ENCODE assay signal across 12 cellular contexts in the genomic region with DNA sequence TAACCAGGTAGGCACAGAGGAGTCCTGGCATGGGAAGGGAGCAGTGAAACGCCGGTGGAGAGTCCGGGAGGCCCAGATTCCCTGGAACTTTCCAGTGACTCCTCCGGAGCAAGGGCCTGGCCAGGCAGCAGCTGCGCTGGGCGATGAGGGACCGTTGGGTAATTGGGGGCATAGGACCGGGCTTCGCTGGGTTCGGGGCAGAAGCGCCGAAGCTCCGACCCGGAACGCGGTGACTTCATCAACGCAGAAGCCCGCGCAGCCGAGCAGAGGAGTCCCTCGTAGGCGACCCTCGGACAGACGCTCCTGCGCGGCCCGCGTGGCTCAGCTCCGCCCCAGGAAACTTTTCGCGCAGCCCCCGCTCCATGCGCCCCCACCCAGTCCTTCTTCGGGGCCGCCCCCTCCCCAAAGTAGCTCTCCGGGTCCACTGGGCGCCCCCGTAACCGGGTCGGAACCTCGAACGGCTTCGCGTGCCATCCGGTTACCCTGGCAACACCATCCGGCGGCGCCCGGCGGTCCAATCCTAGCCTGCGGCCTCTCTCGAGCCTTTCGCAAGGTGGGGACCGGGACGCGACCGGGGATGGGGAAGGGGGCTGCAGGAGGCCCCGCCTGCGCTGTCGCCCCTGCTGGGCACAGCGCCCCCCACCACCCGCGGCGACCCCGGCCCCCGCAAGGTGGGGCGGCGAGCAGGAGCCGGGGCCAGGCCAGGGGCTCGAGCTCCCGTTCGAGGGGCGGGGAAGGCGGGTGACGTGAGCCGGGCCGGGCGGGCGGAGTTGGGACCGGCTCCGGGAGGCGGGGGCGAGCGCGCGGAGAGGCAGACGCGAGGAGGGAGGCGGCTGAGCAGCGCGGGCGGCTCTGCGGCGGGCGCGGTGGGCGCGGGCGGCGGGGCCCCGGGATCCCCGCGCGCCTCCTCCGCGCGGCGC. TPM values are rescaled to one million over a fixed set of nuclear protein-coding genes. Genes with fewer than 3 reads are reported as not detected.
DNase-seq lines count a peak whose midpoint lies in the region; ATAC-seq and TF ChIP-seq lines count a peak whose summit lies in the region.
"Had no signal": no experiment of that assay in that cellular context is flagged by ENCODE, and none has a peak within 500 bp of the region (broad histone marks: within the 10 kb centered on the region; RNA-seq: fewer than 3 reads in every experiment).

A gene with protein sequence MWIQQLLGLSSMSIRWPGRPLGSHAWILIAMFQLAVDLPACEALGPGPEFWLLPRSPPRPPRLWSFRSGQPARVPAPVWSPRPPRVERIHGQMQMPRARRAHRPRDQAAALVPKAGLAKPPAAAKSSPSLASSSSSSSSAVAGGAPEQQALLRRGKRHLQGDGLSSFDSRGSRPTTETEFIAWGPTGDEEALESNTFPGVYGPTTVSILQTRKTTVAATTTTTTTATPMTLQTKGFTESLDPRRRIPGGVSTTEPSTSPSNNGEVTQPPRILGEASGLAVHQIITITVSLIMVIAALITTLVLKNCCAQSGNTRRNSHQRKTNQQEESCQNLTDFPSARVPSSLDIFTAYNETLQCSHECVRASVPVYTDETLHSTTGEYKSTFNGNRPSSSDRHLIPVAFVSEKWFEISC (plus strand): TSS at position 814 of the 920 bp plus-strand sequence. CDS start 817 bp downstream, outside the sequence.

- CTCF ChIA-PET in Caco-2 (lab: Charles Lee): no interaction called here

- peaks cover 0 to 38% (median 23%) of the 10 kb centered on the region in 6 donors for H3K4me1 ChIP-seq in spleen
- H3K4me1 ChIP-seq in Caco-2: no peaks in the 10 kb centered on the region

- BruUV-seq in Caco-2 (replicated peaks; lab: Mats Ljungman, UMichigan): no TSS peak

- H3K27me3 Mint-ChIP-seq in activated naive CD8-positive, alpha-beta T cell treated with anti-CD3 and anti-CD28 coated beads, Interleukin-2, amount 10 ng/mL, durations not matched to agents 7 days and 5 days: peaks cover 31% of the 10 kb centered on the region
- peaks cover 4% of the 10 kb centered on the region for H3K27me3 Mint-ChIP-seq in Caco-2 (ENCODE audit: insufficient read depth, unreplicated experiment)

- H3K4me3 ChIP-seq in spleen: peak within 1 kb of the TSS in 6 of 8 donors; percentile 15 to 62 (median 35)
- H3K4me3 ChIP-seq in Caco-2 (ENCODE audit: low read depth, low read length): no peak within 1 kb of the TSS

- no peaks in the 10 kb centered on the region for H3K9me3 Mint-ChIP-seq in activated naive CD8-positive, alpha-beta T cell treated with anti-CD3 and anti-CD28 coated beads, Interleukin-2, amount 10 ng/mL, durations not matched to agents 7 days and 5 days
- no peaks in the 10 kb centered on the region for H3K9me3 Mint-ChIP-seq in Caco-2 (ENCODE audit: unreplicated experiment)

- peak within 1 kb of the TSS in 2 of 8 donors; percentile 37 to 48 for H3K27ac ChIP-seq in spleen

- peak within 1 kb of the TSS; percentile 42 for H3K27ac Mint-ChIP-seq in activated naive CD8-positive, alpha-beta T cell treated with anti-CD3 and anti-CD28 coated beads, Interleukin-2, amount 10 ng/mL, durations not matched to agents 7 days and 5 days
- no peak within 1 kb of the TSS for H3K27ac Mint-ChIP-seq in Caco-2 (ENCODE audit: unreplicated experiment)

- H3K9me3 ChIP-seq in spleen (no peaks in the 10 kb centered on the region), Caco-2 (no peaks in the 10 kb centered on the region)

- no peaks in the 10 kb centered on the region for H3K36me3 Mint-ChIP-seq in activated naive CD8-positive, alpha-beta T cell treated with anti-CD3 and anti-CD28 coated beads, Interleukin-2, amount 10 ng/mL, durations not matched to agents 7 days and 5 days
- H3K36me3 Mint-ChIP-seq in Caco-2 (ENCODE audit: insufficient read depth, unreplicated experiment): no peaks in the 10 kb centered on the region

- TF ChIP-seq POLR2A in spleen (IDR thresholded peaks at IDR 0.05): no peak

- H3K36me3 ChIP-seq in spleen (no peaks in the 10 kb centered on the region), Caco-2 (ENCODE audit: control insufficient read depth, insufficient read depth, low read length) (no peaks in the 10 kb centered on the region)

- DNase-seq in NCI-H748 (lab: John Stamatoyannopoulos, UW; ENCODE audit: unreplicated experiment) (peak; percentile 49), NCI-H748 treated with DMSO at 0.1 percent for 48 hours (lab: John Stamatoyannopoulos, UW) (no peak), iPS-NIHi11 (ENCODE audit: low spot score) (peak; percentile 78), spleen (no peak), Caco-2 (no peak), middle frontal gyrus (ENCODE audit: extremely low spot score, low spot score) (no peak), globus pallidus (ENCODE audit: low spot score) (no peak)
- DNase-seq in activated naive CD8-positive, alpha-beta T cell treated with anti-CD3 and anti-CD28 coated beads, Interleukin-2, amount 10 ng/mL, durations not matched to agents 7 days and 5 days: peak; percentile 30
- DNase-seq: central memory CD4-positive, alpha-beta T cell; PC-3 had no signal

- no peak within 1 kb of the TSS for H3K4me3 Mint-ChIP-seq in activated naive CD8-positive, alpha-beta T cell treated with anti-CD3 and anti-CD28 coated beads, Interleukin-2, amount 10 ng/mL, durations not matched to agents 7 days and 5 days
- no peak within 1 kb of the TSS for H3K4me3 Mint-ChIP-seq in Caco-2 (ENCODE audit: unreplicated experiment)

- WGBS in spleen, 5 donors: 3 to 9% (median 5%) methylated on average over 4 to 108 of the region's 108 CpGs

- TF ChIP-seq CTCF in spleen (IDR thresholded peaks at IDR 0.05 in 8 of 11, conservative IDR thresholded peaks at IDR 0.05 in 3 of 11): no peak
- TF ChIP-seq CTCF in Caco-2 (IDR thresholded peaks at IDR 0.05; ENCODE audit: insufficient read depth in 1 of 2, low read depth in 1 of 2, low read length in 1 of 2, severe bottlenecking in 1 of 2, unreplicated experiment in 1 of 2): no peak

- POLR2A ChIA-PET in activated naive CD8-positive, alpha-beta T cell treated with anti-CD3 and anti-CD28 coated beads, Interleukin-2, amount 10 ng/mL, durations not matched to agents 7 days and 5 days (lab: Charles Lee): no interaction called here
- POLR2A ChIA-PET in Caco-2 (lab: Charles Lee): no interaction called here

- peaks cover 3 to 94% (median 61%) of the 10 kb centered on the region in 7 donors for H3K27me3 ChIP-seq in spleen (replicated peaks in 1 of 7)
- no peaks in the 10 kb centered on the region for H3K27me3 ChIP-seq in Caco-2 (replicated peaks; ENCODE audit: control insufficient read depth, insufficient read depth, low read length)

- intact Hi-C loops in spleen (cut with DNase I; ENCODE audit: low total_unique reads) (no loop called here), Caco-2 (cut with micrococcal nuclease; ENCODE audit: unreplicated experiment) (no loop called here)

- peaks cover 3% of the 10 kb centered on the region for H3K4me1 Mint-ChIP-seq in activated naive CD8-positive, alpha-beta T cell treated with anti-CD3 and anti-CD28 coated beads, Interleukin-2, amount 10 ng/mL, durations not matched to agents 7 days and 5 days
- no peaks in the 10 kb centered on the region for H3K4me1 Mint-ChIP-seq in Caco-2 (ENCODE audit: low read depth, unreplicated experiment)

- no peak for ATAC-seq in activated naive CD8-positive, alpha-beta T cell treated with anti-CD3 and anti-CD28 coated beads, Interleukin-2, amount 10 ng/mL, durations not matched to agents 7 days and 5 days (ENCODE audit: low read depth)
- ATAC-seq: PC-3 had no signal

RNA-seq across cellular contexts. Expression of the gene that starts here (rescaled TPM):
- not detected for total RNA-seq in activated naive CD8-positive, alpha-beta T cell treated with anti-CD3 and anti-CD28 coated beads, Interleukin-2, amount 10 ng/mL, durations not matched to agents 7 days and 5 days
- total RNA-seq in spleen (10 to 100 TPM in 2 of 7 donors, 1 to 10 TPM in 5; 1.7 to 13.3 (median 2.9) TPM), Caco-2 (2022) (not detected in 2 replicates)
- under 1 TPM; 0.04 to 0.27 (median 0.26) TPM for polyA plus RNA-seq in spleen
- total RNA-seq: M059J, PC-3 had no signal
- polyA plus RNA-seq: AG04450 had no signal

Comparison
In these comparisons a context has a peak if more than half of its experiments do, and no peak if none do; other contexts are left out.
1. DNase-seq: peak in NCI-H748 (single experiment) and iPS-NIHi11 (single experiment); none in NCI-H748 treated with DMSO at 0.1 percent for 48 hours (single experiment), spleen (single experiment), Caco-2 (0 of 2), middle frontal gyrus (single experiment) and globus pallidus (single experiment).
2. Peak in DNase-seq in activated naive CD8-positive, alpha-beta T cell treated with anti-CD3 and anti-CD28 coated beads, Interleukin-2, amount 10 ng/mL, durations not matched to agents 7 days and 5 days; RNA of the gene not detected or under 1 TPM.